ENCODE assay signal across 15 cellular contexts in genomic region chr9:131700076-131700475, GRCh38. TPM values are rescaled to one million over a fixed set of nuclear protein-coding genes. Genes with fewer than 3 reads are reported as not detected.
DNase-seq lines count a peak whose midpoint lies in the region; TF ChIP-seq lines count a peak whose summit lies in the region.
"Had no signal": no experiment of that assay in that cellular context is flagged by ENCODE, and none has a peak within 500 bp of the region (broad histone marks: within the 10 kb centered on the region; RNA-seq: fewer than 3 reads in every experiment).

No MANE protein-coding gene starts in this region.

- no peak overlapping the region for H3K4me3 Mint-ChIP-seq in activated T-cell treated with anti-CD3 and anti-CD28 coated beads, Interleukin-2, amount 50 U/mL, for 24 hours
- peak overlapping the region in 3 of 4 donors; percentile 2 to 56 (median 24) for H3K4me3 Mint-ChIP-seq in IgD-negative memory B cell
- H3K4me3 Mint-ChIP-seq in immature natural killer cell = peak overlapping the region; percentile 28 to 76 (median 55)
- H3K4me3 Mint-ChIP-seq: activated CD4-positive, alpha-beta memory T cell treated with anti-CD3 and anti-CD28 coated beads for 36 hours had no signal

- TF ChIP-seq POLR2A in spleen (IDR thresholded peaks at IDR 0.05) (no peak), ovary (IDR thresholded peaks at IDR 0.05) (no peak)

- H3K4me3 ChIP-seq in spleen (no peak overlapping the region), ovary (no peak overlapping the region)
- H3K4me3 ChIP-seq: right lobe of liver, SJSA1 had no signal

- H3K27me3 ChIP-seq in spleen (replicated peaks in 1 of 7) = no peaks in the 10 kb centered on the region
- no peaks in the 10 kb centered on the region for H3K27me3 ChIP-seq in ovary
- H3K27me3 ChIP-seq: right lobe of liver, SJSA1 had no signal

- peak overlapping the region in 5 of 8 donors; percentile 59 to 93 (median 82) for H3K27ac ChIP-seq in spleen
- H3K27ac ChIP-seq in ovary = no peak overlapping the region
- H3K27ac ChIP-seq: right lobe of liver, SJSA1 had no signal

- H3K36me3 Mint-ChIP-seq in activated T-cell treated with anti-CD3 and anti-CD28 coated beads, Interleukin-2, amount 50 U/mL, for 24 hours (ENCODE audit: low read depth) = peaks cover 16% of the 10 kb centered on the region
- peaks cover 3% of the 10 kb centered on the region for H3K36me3 Mint-ChIP-seq in IgD-negative memory B cell
- H3K36me3 Mint-ChIP-seq in immature natural killer cell = no peaks in the 10 kb centered on the region

- H3K27me3 Mint-ChIP-seq in activated T-cell treated with anti-CD3 and anti-CD28 coated beads, Interleukin-2, amount 50 U/mL, for 24 hours = no peaks in the 10 kb centered on the region
- H3K27me3 Mint-ChIP-seq in IgD-negative memory B cell (no peaks in the 10 kb centered on the region), immature natural killer cell (ENCODE audit: low read depth in 3 of 3) (peaks cover 0 to 5% (median 1%) of the 10 kb centered on the region in 3 donors)
- H3K27me3 Mint-ChIP-seq: activated CD4-positive, alpha-beta memory T cell treated with anti-CD3 and anti-CD28 coated beads for 36 hours had no signal

- H3K9me3 ChIP-seq in spleen (no peaks in the 10 kb centered on the region), ovary (no peaks in the 10 kb centered on the region)
- H3K9me3 ChIP-seq: right lobe of liver, SJSA1 had no signal

- H3K36me3 ChIP-seq in spleen (no peaks in the 10 kb centered on the region), ovary (no peaks in the 10 kb centered on the region)
- H3K36me3 ChIP-seq: right lobe of liver, SJSA1 had no signal

- TF ChIP-seq CTCF in spleen (IDR thresholded peaks at IDR 0.05 in 8 of 11, conservative IDR thresholded peaks at IDR 0.05 in 3 of 11) (no peak), ovary (IDR thresholded peaks at IDR 0.05) (no peak)

- H3K4me1 ChIP-seq in spleen (peaks cover 34 to 100% (median 92%) of the 10 kb centered on the region in 6 donors), ovary (ENCODE audit: insufficient read depth) (peaks cover 9% of the 10 kb centered on the region)

- WGBS in spleen, 5 donors = 71 to 92% (median 90%) methylated on average over 7 of the region's 7 CpGs
- WGBS in ovary, 3 donors = 90 to 97% (median 91%) methylated on average over 7 of the region's 7 CpGs

- no peaks in the 10 kb centered on the region for H3K9me3 Mint-ChIP-seq in activated T-cell treated with anti-CD3 and anti-CD28 coated beads, Interleukin-2, amount 50 U/mL, for 24 hours
- H3K9me3 Mint-ChIP-seq in IgD-negative memory B cell (no peaks in the 10 kb centered on the region), immature natural killer cell (no peaks in the 10 kb centered on the region)
- H3K9me3 Mint-ChIP-seq: activated CD4-positive, alpha-beta memory T cell treated with anti-CD3 and anti-CD28 coated beads for 36 hours had no signal

- peaks cover 91% of the 10 kb centered on the region for H3K4me1 Mint-ChIP-seq in activated T-cell treated with anti-CD3 and anti-CD28 coated beads, Interleukin-2, amount 50 U/mL, for 24 hours (ENCODE audit: low read depth)
- peaks cover 66 to 83% (median 72%) of the 10 kb centered on the region in 3 donors for H3K4me1 Mint-ChIP-seq in IgD-negative memory B cell
- H3K4me1 Mint-ChIP-seq in immature natural killer cell = peaks cover 93 to 100% of the 10 kb centered on the region in 2 donors

- DNase-seq in activated T-cell treated with anti-CD3 and anti-CD28 coated beads, Interleukin-2, amount 50 U/mL, for 24 hours = no peak
- no peak for DNase-seq in activated T-cell treated with anti-CD3 and anti-CD28 coated beads, Interleukin-2, amount 50 U/mL, for 1 hour
- DNase-seq in immature natural killer cell = no peak
- no peak for DNase-seq in spleen
- DNase-seq in ovary = no peak
- DNase-seq in HT-29 (ENCODE audit: low spot score) = no peak
- no peak for DNase-seq in activated effector memory CD4-positive, alpha-beta T cell treated with anti-CD3 and anti-CD28 coated beads, Interleukin-2, amount 50 U/mL, for 16 hours
- DNase-seq: ACHN; activated CD4-positive, alpha-beta memory T cell treated with anti-CD3 and anti-CD28 coated beads for 36 hours; activated gamma-delta T cell treated with Interleukin-2 at 50 U/mL for 16 hours; NCI-H1694 treated with DMSO at 0.1 percent for 48 hours; right lobe of liver; stimulated activated CD4-positive, alpha-beta T cell treated with anti-CD3 and anti-CD28 coated beads, Interleukin-2, amount 100 ng/mL, for 24 hours had no signal

- intact Hi-C loops in spleen (cut with DNase I; ENCODE audit: low total_unique reads) = loop anchor here (5.0 kb wide), 1 partner anchor 37 kb away; no protein-coding TSS in a partner anchor
- intact Hi-C loops in ovary (cut with DNase I) = no loop called here

- H3K27ac Mint-ChIP-seq in activated T-cell treated with anti-CD3 and anti-CD28 coated beads, Interleukin-2, amount 50 U/mL, for 24 hours = peak overlapping the region; percentile 39
- peak overlapping the region in 1 of 3 donors; percentile 42 for H3K27ac Mint-ChIP-seq in IgD-negative memory B cell
- H3K27ac Mint-ChIP-seq in immature natural killer cell = peak overlapping the region in 4 of 6 donors; percentile 32 to 84 (median 59)
- H3K27ac Mint-ChIP-seq: activated CD4-positive, alpha-beta memory T cell treated with anti-CD3 and anti-CD28 coated beads for 36 hours had no signal

- TF ChIP-seq EP300 in ovary (IDR thresholded peaks at IDR 0.05) = no peak

RNA-seq across cellular contexts. Expression of gene RAPGEF1, which starts 39.8 kb away (rescaled TPM):
- 40.8 TPM for polyA plus RNA-seq in IgD-negative memory B cell
- polyA plus RNA-seq in immature natural killer cell = 10 to 100 TPM in 1 of 3 donors, 1 to 10 TPM in 2; 1.2 to 15.8 (median 7.4) TPM
- total RNA-seq in spleen = 100 to 1,000 TPM in 6 of 7 donors, 10 to 100 TPM in 1; 88.1 to 137 (median 118) TPM
- 10 to 100 TPM; 16.9 to 47.8 (median 19.9) TPM for polyA plus RNA-seq in spleen
- total RNA-seq in ovary = 10 to 100 TPM; 17.0 to 64.4 (median 37.2) TPM
- polyA plus RNA-seq in ovary = 10 to 100 TPM; 23.6 to 33.8 TPM
- 15.7 and 15.8 TPM in 2 replicates for total RNA-seq in HT-29 (2014; rRNA removed; shearing (Covaris generic))

Comparison
In these comparisons a context has a peak if more than half of its experiments do, and no peak if none do; other contexts are left out.
1. H3K27ac ChIP-seq: peak in spleen (5 of 8); none in ovary (0 of 2).